ENCODE assay signal across 1 cellular context in the genomic region with DNA sequence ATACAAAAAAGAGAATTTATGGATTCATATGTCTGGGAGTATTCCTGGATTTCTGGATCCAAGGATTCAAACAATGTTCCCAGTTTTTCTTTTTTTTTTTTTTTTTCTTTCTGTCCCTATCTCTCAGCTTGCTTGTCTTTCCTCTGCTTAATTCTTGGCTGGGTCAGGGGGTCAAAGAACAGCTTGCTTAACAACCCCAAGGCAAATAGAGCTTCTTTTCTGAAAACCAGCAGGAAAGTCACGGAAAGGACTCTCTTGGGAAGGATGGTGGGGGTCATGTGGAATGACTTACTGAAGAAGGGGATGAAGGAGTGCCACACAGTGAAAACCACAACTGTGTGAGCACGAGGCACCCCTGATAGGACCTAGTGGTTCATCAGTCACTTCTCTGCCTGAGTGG.
TF ChIP-seq lines count a peak whose summit lies in the region.

No MANE protein-coding gene starts in this region.

TF ChIP-seq in GM23338, 12 proteins besides CTCF, POLR2A, EP300 and RAD21 (continued from another document):
- TF ChIP-seq, protein P1, sequence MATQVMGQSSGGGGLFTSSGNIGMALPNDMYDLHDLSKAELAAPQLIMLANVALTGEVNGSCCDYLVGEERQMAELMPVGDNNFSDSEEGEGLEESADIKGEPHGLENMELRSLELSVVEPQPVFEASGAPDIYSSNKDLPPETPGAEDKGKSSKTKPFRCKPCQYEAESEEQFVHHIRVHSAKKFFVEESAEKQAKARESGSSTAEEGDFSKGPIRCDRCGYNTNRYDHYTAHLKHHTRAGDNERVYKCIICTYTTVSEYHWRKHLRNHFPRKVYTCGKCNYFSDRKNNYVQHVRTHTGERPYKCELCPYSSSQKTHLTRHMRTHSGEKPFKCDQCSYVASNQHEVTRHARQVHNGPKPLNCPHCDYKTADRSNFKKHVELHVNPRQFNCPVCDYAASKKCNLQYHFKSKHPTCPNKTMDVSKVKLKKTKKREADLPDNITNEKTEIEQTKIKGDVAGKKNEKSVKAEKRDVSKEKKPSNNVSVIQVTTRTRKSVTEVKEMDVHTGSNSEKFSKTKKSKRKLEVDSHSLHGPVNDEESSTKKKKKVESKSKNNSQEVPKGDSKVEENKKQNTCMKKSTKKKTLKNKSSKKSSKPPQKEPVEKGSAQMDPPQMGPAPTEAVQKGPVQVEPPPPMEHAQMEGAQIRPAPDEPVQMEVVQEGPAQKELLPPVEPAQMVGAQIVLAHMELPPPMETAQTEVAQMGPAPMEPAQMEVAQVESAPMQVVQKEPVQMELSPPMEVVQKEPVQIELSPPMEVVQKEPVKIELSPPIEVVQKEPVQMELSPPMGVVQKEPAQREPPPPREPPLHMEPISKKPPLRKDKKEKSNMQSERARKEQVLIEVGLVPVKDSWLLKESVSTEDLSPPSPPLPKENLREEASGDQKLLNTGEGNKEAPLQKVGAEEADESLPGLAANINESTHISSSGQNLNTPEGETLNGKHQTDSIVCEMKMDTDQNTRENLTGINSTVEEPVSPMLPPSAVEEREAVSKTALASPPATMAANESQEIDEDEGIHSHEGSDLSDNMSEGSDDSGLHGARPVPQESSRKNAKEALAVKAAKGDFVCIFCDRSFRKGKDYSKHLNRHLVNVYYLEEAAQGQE (IDR thresholded peaks at IDR 0.05; ENCODE audit: unreplicated experiment): no peak
- no peak for TF ChIP-seq ZNF114 (CRISPR knock-in tag; IDR thresholded peaks at IDR 0.05)
- no peak for TF ChIP-seq CREB1 (CRISPR knock-in tag; IDR thresholded peaks at IDR 0.05; ENCODE audit: low read depth)
- TF ChIP-seq JUNB (IDR thresholded peaks at IDR 0.05; ENCODE audit: unreplicated experiment): no peak
- TF ChIP-seq, protein P2, sequence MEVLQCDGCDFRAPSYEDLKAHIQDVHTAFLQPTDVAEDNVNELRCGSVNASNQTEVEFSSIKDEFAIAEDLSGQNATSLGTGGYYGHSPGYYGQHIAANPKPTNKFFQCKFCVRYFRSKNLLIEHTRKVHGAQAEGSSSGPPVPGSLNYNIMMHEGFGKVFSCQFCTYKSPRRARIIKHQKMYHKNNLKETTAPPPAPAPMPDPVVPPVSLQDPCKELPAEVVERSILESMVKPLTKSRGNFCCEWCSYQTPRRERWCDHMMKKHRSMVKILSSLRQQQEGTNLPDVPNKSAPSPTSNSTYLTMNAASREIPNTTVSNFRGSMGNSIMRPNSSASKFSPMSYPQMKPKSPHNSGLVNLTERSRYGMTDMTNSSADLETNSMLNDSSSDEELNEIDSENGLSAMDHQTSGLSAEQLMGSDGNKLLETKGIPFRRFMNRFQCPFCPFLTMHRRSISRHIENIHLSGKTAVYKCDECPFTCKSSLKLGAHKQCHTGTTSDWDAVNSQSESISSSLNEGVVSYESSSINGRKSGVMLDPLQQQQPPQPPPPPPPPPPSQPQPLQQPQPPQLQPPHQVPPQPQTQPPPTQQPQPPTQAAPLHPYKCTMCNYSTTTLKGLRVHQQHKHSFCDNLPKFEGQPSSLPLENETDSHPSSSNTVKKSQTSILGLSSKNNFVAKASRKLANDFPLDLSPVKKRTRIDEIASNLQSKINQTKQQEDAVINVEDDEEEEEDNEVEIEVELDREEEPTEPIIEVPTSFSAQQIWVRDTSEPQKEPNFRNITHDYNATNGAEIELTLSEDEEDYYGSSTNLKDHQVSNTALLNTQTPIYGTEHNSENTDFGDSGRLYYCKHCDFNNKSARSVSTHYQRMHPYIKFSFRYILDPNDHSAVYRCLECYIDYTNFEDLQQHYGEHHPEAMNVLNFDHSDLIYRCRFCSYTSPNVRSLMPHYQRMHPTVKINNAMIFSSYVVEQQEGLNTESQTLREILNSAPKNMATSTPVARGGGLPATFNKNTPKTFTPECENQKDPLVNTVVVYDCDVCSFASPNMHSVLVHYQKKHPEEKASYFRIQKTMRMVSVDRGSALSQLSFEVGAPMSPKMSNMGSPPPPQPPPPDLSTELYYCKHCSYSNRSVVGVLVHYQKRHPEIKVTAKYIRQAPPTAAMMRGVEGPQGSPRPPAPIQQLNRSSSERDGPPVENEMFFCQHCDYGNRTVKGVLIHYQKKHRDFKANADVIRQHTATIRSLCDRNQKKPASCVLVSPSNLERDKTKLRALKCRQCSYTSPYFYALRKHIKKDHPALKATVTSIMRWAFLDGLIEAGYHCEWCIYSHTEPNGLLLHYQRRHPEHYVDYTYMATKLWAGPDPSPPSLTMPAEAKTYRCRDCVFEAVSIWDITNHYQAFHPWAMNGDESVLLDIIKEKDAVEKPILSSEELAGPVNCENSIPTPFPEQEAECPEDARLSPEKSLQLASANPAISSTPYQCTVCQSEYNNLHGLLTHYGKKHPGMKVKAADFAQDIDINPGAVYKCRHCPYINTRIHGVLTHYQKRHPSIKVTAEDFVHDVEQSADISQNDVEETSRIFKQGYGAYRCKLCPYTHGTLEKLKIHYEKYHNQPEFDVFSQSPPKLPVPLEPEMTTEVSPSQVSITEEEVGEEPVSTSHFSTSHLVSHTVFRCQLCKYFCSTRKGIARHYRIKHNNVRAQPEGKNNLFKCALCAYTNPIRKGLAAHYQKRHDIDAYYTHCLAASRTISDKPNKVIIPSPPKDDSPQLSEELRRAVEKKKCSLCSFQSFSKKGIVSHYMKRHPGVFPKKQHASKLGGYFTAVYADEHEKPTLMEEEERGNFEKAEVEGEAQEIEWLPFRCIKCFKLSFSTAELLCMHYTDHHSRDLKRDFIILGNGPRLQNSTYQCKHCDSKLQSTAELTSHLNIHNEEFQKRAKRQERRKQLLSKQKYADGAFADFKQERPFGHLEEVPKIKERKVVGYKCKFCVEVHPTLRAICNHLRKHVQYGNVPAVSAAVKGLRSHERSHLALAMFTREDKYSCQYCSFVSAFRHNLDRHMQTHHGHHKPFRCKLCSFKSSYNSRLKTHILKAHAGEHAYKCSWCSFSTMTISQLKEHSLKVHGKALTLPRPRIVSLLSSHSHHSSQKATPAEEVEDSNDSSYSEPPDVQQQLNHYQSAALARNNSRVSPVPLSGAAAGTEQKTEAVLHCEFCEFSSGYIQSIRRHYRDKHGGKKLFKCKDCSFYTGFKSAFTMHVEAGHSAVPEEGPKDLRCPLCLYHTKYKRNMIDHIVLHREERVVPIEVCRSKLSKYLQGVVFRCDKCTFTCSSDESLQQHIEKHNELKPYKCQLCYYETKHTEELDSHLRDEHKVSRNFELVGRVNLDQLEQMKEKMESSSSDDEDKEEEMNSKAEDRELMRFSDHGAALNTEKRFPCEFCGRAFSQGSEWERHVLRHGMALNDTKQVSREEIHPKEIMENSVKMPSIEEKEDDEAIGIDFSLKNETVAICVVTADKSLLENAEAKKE (CRISPR knock-in tag; IDR thresholded peaks at IDR 0.05): no peak
